Comparison of ENCODE assay signal across 15 cellular contexts in genomic region chr5:141762790-141763368, GRCh38.
DNase-seq lines count a peak whose midpoint lies in the region; ATAC-seq and TF ChIP-seq lines count a peak whose summit lies in the region.
"Had no signal": no experiment of that assay in that cellular context is flagged by ENCODE, and none has a peak within 500 bp of the region (broad histone marks: within the 10 kb centered on the region; RNA-seq: fewer than 3 reads in every experiment).

No MANE protein-coding gene starts in this region.

- no peaks in the 10 kb centered on the region for H3K9me3 ChIP-seq in OCI-LY3 (ENCODE audit: insufficient read depth, low read length)
- H3K9me3 ChIP-seq in mucosa of descending colon = no peaks in the 10 kb centered on the region
- no peaks in the 10 kb centered on the region for H3K9me3 ChIP-seq in sigmoid colon
- H3K9me3 ChIP-seq: uterus had no signal

- H3K27me3 ChIP-seq in OCI-LY3 (ENCODE audit: low read depth, low read length) (no peaks in the 10 kb centered on the region), sigmoid colon (peaks cover 0 to 33% (median 11%) of the 10 kb centered on the region in 3 donors)
- H3K27me3 ChIP-seq: uterus had no signal

- no peak for TF ChIP-seq EP300 in sigmoid colon (IDR thresholded peaks at IDR 0.05)

- no peaks in the 10 kb centered on the region for H3K79me2 ChIP-seq in OCI-LY3 (ENCODE audit: low read length)

- no peak overlapping the region for H3K9ac ChIP-seq in OCI-LY3 (ENCODE audit: low read length)

- peak overlapping the region; percentile 47 for H3K4me2 ChIP-seq in OCI-LY3 (ENCODE audit: low read length)

- intact Hi-C loops in mucosa of descending colon (cut with DNase I, micrococcal nuclease) (no loop called here), sigmoid colon (cut with DNase I) (no loop called here)

- H3K36me3 ChIP-seq in OCI-LY3 (replicated peaks; ENCODE audit: low read depth, low read length) = no peaks in the 10 kb centered on the region
- H3K36me3 ChIP-seq in mucosa of descending colon (ENCODE audit: low read depth) = no peaks in the 10 kb centered on the region
- H3K36me3 ChIP-seq in sigmoid colon = no peaks in the 10 kb centered on the region
- H3K36me3 ChIP-seq: uterus had no signal

- TF ChIP-seq CTCF in OCI-LY3 (IDR thresholded peaks at IDR 0.05; ENCODE audit: low read depth, low read length) (peak; percentile 76), mucosa of descending colon (IDR thresholded peaks at IDR 0.05) (no peak), sigmoid colon (IDR thresholded peaks at IDR 0.05) (no peak)

- H3K27ac ChIP-seq in OCI-LY3 (ENCODE audit: low read length) = no peak overlapping the region
- no peak overlapping the region for H3K27ac ChIP-seq in sigmoid colon
- H3K27ac ChIP-seq: uterus had no signal

- H2AFZ ChIP-seq in OCI-LY3 (ENCODE audit: low read depth, low read length) = no peak overlapping the region

- no peaks in the 10 kb centered on the region for H4K20me1 ChIP-seq in OCI-LY3 (ENCODE audit: insufficient read depth, low read length)

- ATAC-seq in GM18505 (IDR thresholded peaks at IDR 0.05; ENCODE audit: unreplicated experiment) (peak; percentile 63), GM21381 (IDR thresholded peaks at IDR 0.05; ENCODE audit: unreplicated experiment) (peak; percentile 48), mucosa of descending colon (peak; percentile 37), HG03442 (IDR thresholded peaks at IDR 0.05; ENCODE audit: unreplicated experiment) (no peak)
- ATAC-seq: activated CD4-positive, alpha-beta T cell treated with anti-CD3 and anti-CD28 coated beads for 36 hours; activated naive CD8-positive, alpha-beta T cell treated with anti-CD3 and anti-CD28 coated beads, Interleukin-2, amount 50 U/mL, for 24 hours; activated T-cell treated with anti-CD3 and anti-CD28 coated beads, Interleukin-2, amount 50 U/mL, for 4 hours; naive thymus-derived CD4-positive, alpha-beta T cell had no signal

- H3K4me1 ChIP-seq in OCI-LY3 (ENCODE audit: low read length) = peaks cover 43% of the 10 kb centered on the region
- no peaks in the 10 kb centered on the region for H3K4me1 ChIP-seq in mucosa of descending colon (ENCODE audit: low read depth)
- H3K4me1 ChIP-seq in sigmoid colon = no peaks in the 10 kb centered on the region
- H3K4me1 ChIP-seq: uterus had no signal

- WGBS in sigmoid colon, 2 donors = 81 to 83% methylated on average over 8 of the region's 8 CpGs

- no peak for TF ChIP-seq POLR2A in GM18505 (IDR thresholded peaks at IDR 0.05; ENCODE audit: borderline replicate concordance, extremely low read depth, insufficient read depth, insufficient read length)
- TF ChIP-seq POLR2A in sigmoid colon (IDR thresholded peaks at IDR 0.05) = no peak

- H3K4me3 ChIP-seq in OCI-LY3 (ENCODE audit: low read length) (no peak overlapping the region), mucosa of descending colon (no peak overlapping the region), sigmoid colon (no peak overlapping the region)
- H3K4me3 ChIP-seq: uterus had no signal

- DNase-seq in mucosa of descending colon = no peak
- DNase-seq in sigmoid colon = no peak
- no peak for DNase-seq in T-helper 9 cell
- DNase-seq: activated CD4-positive, alpha-beta T cell treated with anti-CD3 and anti-CD28 coated beads for 36 hours; activated naive CD8-positive, alpha-beta T cell treated with anti-CD3 and anti-CD28 coated beads, Interleukin-2, amount 50 U/mL, for 24 hours; activated T-cell treated with anti-CD3 and anti-CD28 coated beads, Interleukin-2, amount 50 U/mL, for 4 hours; hippocampal formation; naive thymus-derived CD4-positive, alpha-beta T cell; NCI-H524 treated with DMSO at 0.1 percent for 48 hours; stimulated activated CD4-positive, alpha-beta T cell treated with anti-CD3 and anti-CD28 coated beads, Interleukin-2, amount 100 ng/mL, for 24 hours; uterus had no signal
